20 cellular contexts compared by ENCODE assay signal in the genomic region with DNA sequence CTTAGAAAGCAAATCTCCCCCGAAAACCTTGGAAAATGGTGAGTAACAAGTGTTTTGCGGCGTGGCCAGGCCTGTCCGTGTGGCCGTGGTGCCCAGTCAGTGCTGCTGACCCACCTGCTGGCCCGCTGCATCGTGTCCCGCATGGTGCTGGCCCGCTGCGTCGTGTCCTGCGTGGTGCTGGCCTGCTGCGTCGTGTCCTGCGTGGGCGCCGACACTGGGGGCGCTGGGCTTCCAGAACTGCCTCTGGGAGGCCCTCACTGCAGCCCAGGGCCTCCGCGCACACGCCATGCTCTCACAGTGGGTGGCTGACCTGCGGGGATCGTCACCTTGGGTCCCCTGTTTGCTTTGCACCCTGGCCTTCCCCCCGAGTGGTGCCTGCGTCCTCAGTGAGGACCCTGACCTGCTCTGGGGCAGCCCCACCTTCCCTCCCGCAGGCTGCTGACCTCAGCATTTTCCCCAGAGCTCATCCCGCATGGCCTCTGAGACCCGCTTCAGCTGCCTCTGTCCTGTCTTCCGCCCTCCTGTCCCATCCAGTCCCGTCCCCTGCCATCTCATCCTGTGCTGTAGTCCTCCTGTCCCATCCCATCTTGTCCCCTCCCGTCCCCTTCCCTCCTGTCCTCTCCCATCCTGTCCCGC. TPM values are rescaled to one million over a fixed set of nuclear protein-coding genes. Genes with fewer than 3 reads are reported as not detected.
DNase-seq lines count a peak whose midpoint lies in the region; ATAC-seq and TF ChIP-seq lines count a peak whose summit lies in the region.
"Had no signal": no experiment of that assay in that cellular context is flagged by ENCODE, and none has a peak within 500 bp of the region (broad histone marks: within the 10 kb centered on the region; RNA-seq: fewer than 3 reads in every experiment).

No MANE protein-coding gene starts in this region.

- no peak overlapping the region for H3K27ac ChIP-seq in HUES6 (ENCODE audit: low read depth, low read length)
- no peak overlapping the region for H3K27ac ChIP-seq in breast epithelium
- H3K27ac ChIP-seq: cardiac muscle cell, esophagus squamous epithelium, left ventricle myocardium inferior, transverse colon had no signal

- intact Hi-C loops in breast epithelium (cut with DNase I; ENCODE audit: low total_unique reads): no loop called here

- no peak for DNase-seq in memory B cell (ENCODE audit: low spot score in 2 of 2)
- no peak for DNase-seq in breast epithelium (ENCODE audit: low spot score in 2 of 2)
- DNase-seq: activated CD8-positive, alpha-beta memory T cell treated with anti-CD3 and anti-CD28 coated beads for 24 hours; BE2C; esophagus squamous epithelium; Karpas-422; left ventricle myocardium inferior; NCI-H1092 treated with DMSO at 0.1 percent for 48 hours; NCI-H2107; NCI-H526; nucleus accumbens; retina; SIG-M5; stimulated activated naive CD4-positive, alpha-beta T cell; transverse colon had no signal

- ATAC-seq in memory B cell (ENCODE audit: low read depth): no peak
- ATAC-seq: activated T-helper 17 cell treated with anti-CD3 and anti-CD28 coated beads, Interleukin-2, amount 50 U/mL, for 72 hours had no signal

- H3K27me3 Mint-ChIP-seq in memory B cell: no peaks in the 10 kb centered on the region
- H3K27me3 Mint-ChIP-seq: activated T-helper 17 cell treated with anti-CD3 and anti-CD28 coated beads, Interleukin-2, amount 50 U/mL, for 72 hours had no signal

- no peaks in the 10 kb centered on the region for H3K9me3 Mint-ChIP-seq in memory B cell
- H3K9me3 Mint-ChIP-seq: activated T-helper 17 cell treated with anti-CD3 and anti-CD28 coated beads, Interleukin-2, amount 50 U/mL, for 72 hours had no signal

- H3K4me1 Mint-ChIP-seq in memory B cell: peaks cover 34% of the 10 kb centered on the region

- no peak overlapping the region for H3K4me3 Mint-ChIP-seq in memory B cell
- H3K4me3 Mint-ChIP-seq: activated T-helper 17 cell treated with anti-CD3 and anti-CD28 coated beads, Interleukin-2, amount 50 U/mL, for 72 hours had no signal

- no peak for TF ChIP-seq CTCF in breast epithelium (IDR thresholded peaks at IDR 0.05)

- H3K27me3 ChIP-seq in HUES6 (ENCODE audit: control insufficient read depth, insufficient read depth, low read length) (no peaks in the 10 kb centered on the region), breast epithelium (no peaks in the 10 kb centered on the region)
- H3K27me3 ChIP-seq: BE2C, cardiac muscle cell, esophagus squamous epithelium, transverse colon had no signal

- no peaks in the 10 kb centered on the region for H3K9me3 ChIP-seq in HUES6 (ENCODE audit: control insufficient read depth, insufficient read depth, low read depth, low read length)
- H3K9me3 ChIP-seq in breast epithelium: no peaks in the 10 kb centered on the region
- H3K9me3 ChIP-seq: BE2C, esophagus squamous epithelium, left ventricle myocardium inferior, transverse colon had no signal

- TF ChIP-seq POLR2A in breast epithelium (IDR thresholded peaks at IDR 0.05): no peak

- peaks cover 82% of the 10 kb centered on the region for H3K36me3 ChIP-seq in HUES6 (ENCODE audit: control insufficient read depth, insufficient read depth, low read length)
- H3K36me3 ChIP-seq in breast epithelium: no peaks in the 10 kb centered on the region

- H3K9ac ChIP-seq in HUES6 (ENCODE audit: low read length): peak overlapping the region; percentile 4

- H3K4me1 ChIP-seq in HUES6 (ENCODE audit: control insufficient read depth, insufficient read depth, low read length) (peaks cover 4% of the 10 kb centered on the region; the same call in 1 of the 2 replicates), breast epithelium (no peaks in the 10 kb centered on the region)
- H3K4me1 ChIP-seq: transverse colon had no signal

- no peak overlapping the region for H3K4me3 ChIP-seq in HUES6 (ENCODE audit: low read depth, low read length)
- H3K4me3 ChIP-seq in breast epithelium: no peak overlapping the region
- H3K4me3 ChIP-seq: cardiac muscle cell, esophagus squamous epithelium, left ventricle myocardium inferior, transverse colon had no signal

- H3K36me3 Mint-ChIP-seq in memory B cell: peaks cover 13% of the 10 kb centered on the region

- H3K27ac Mint-ChIP-seq in memory B cell: peak overlapping the region; percentile 45

RNA-seq across cellular contexts. Expression of a gene that starts 10.6 kb away (rescaled TPM):
- 10 to 100 TPM; 44.6 to 52.8 (median 47.4) TPM for total RNA-seq in breast epithelium

RNA-seq across cellular contexts. Expression of a gene that starts 11.1 kb away (rescaled TPM):
- total RNA-seq in breast epithelium: 10 to 100 TPM; 32.6 to 38.0 (median 33.3) TPM

RNA-seq across cellular contexts. Expression of a gene that starts 23.6 kb away (rescaled TPM):
- 1 to 10 TPM in 2 of 3 donors, not detected in 1; 2.5 to 3.9 TPM for total RNA-seq in breast epithelium

RNA-seq across cellular contexts. Expression of a gene that starts 30.7 kb away (rescaled TPM):
- total RNA-seq in breast epithelium: 1 to 10 TPM in 2 of 3 donors, not detected in 1; 1.0 to 2.3 TPM
- total RNA-seq: T-helper 1 cell treated with Interleukin-12 subunit alpha and Interleukin-12 subunit beta and Interleukin-4 antibody, amounts not matched to agents 30 ng/mL and 1 ng/mL, for 36 hours had no signal

RNA-seq across cellular contexts. Expression of a gene that starts 56.4 kb away (rescaled TPM):
- 1 to 10 TPM in 1 of 3 donors, not detected in 2; 1.8 TPM for total RNA-seq in breast epithelium
- total RNA-seq: glomerular endothelial cell had no signal
